Comparison of ENCODE assay signal across 16 cellular contexts in the genomic region with DNA sequence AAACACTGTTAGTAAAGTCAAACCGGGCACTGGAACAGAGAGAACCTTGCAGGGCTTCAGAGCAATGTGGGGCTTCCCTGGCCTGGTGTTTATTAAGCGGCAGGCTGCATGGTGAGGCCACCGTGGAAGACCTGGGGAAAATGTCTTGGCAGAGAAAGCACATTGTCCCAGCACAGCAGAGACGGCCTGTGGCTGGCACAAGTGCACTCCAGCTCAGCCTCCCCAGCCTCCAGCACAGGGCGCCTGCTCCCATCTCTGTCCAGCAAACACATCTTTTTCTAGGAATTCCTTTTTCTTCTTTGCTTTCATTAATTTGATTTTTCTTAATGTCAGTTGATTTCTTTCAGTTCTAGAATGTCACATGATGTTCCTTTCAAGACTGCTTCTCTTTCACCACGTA.
"Had no signal": no experiment of that assay in that cellular context is flagged by ENCODE, and none has a peak within 500 bp of the region (broad histone marks: within the 10 kb centered on the region; RNA-seq: fewer than 3 reads in every experiment).

No MANE protein-coding gene starts in this region.

- H3K4me3 ChIP-seq: ascending aorta, breast epithelium, lower lobe of right lung, transverse colon, vagina had no signal

- H3K27ac ChIP-seq: ascending aorta, breast epithelium, lower lobe of right lung, transverse colon, vagina had no signal

- H3K27me3 ChIP-seq: ascending aorta, breast epithelium, transverse colon, vagina had no signal

- H3K9me3 ChIP-seq: ascending aorta, breast epithelium, lower lobe of right lung, transverse colon, vagina had no signal

- H3K4me1 ChIP-seq: ascending aorta, breast epithelium, lower lobe of right lung, transverse colon, vagina had no signal

- DNase-seq: activated CD4-positive, alpha-beta T cell treated with anti-CD3 and anti-CD28 coated beads for 1 hour; activated CD4-positive, alpha-beta T cell treated with anti-CD3 and anti-CD28 coated beads, Interleukin-2, amount 50 U/mL, for 4 hours; activated naive CD4-positive, alpha-beta T cell treated with anti-CD3 and anti-CD28 coated beads for 36 hours; activated naive CD8-positive, alpha-beta T cell treated with anti-CD3 and anti-CD28 coated beads, Interleukin-2, amount 50 U/mL, for 24 hours; activated T-cell treated with anti-CD3 and anti-CD28 coated beads for 4 hours; kidney glomerular epithelial cell; lower lobe of right lung; stimulated activated CD4-positive, alpha-beta T cell treated with anti-CD3 and anti-CD28 coated beads, Interleukin-2, amount 100 ng/mL, for 48 hours; T-helper 1 cell; T1000; transverse colon had no signal

- ATAC-seq: activated naive CD8-positive, alpha-beta T cell treated with anti-CD3 and anti-CD28 coated beads, Interleukin-2, amount 50 U/mL, for 24 hours; esophagus mucosa; lower lobe of right lung; stimulated activated memory B cell treated with anti-CD40 and anti-IgM and Interleukin-4, amounts not matched to agents 10 μg/mL and 1 μg/mL and 100 μg/mL, for 72 hours had no signal
